Comparison of ENCODE assay signal across 22 cellular contexts in genomic region chr4:39406763-39407583, GRCh38. TPM values are rescaled to one million over a fixed set of nuclear protein-coding genes. Genes with fewer than 3 reads are reported as not detected.
DNase-seq lines count a peak whose midpoint lies in the region; ATAC-seq, FAIRE-seq and TF ChIP-seq lines count a peak whose summit lies in the region.
"Had no signal": no experiment of that assay in that cellular context is flagged by ENCODE, and none has a peak within 500 bp of the region (broad histone marks: within the 10 kb centered on the region; RNA-seq: fewer than 3 reads in every experiment).

KLB (plus strand) TSS chr4:39406930; CDS start chr4:39406950, 20 bp downstream.

- no peaks in the 10 kb centered on the region for H3K9me3 ChIP-seq in Caco-2
- H3K9me3 ChIP-seq in Panc1 (ENCODE audit: control insufficient read depth, insufficient read depth, low read depth, low read length): no peaks in the 10 kb centered on the region
- no peaks in the 10 kb centered on the region for H3K9me3 ChIP-seq in pancreas
- H3K9me3 ChIP-seq in CD4-positive, alpha-beta T cell (ENCODE audit: control insufficient read depth, low read length): no peaks in the 10 kb centered on the region
- H3K9me3 ChIP-seq: adrenal gland, right atrium auricular region, tibial nerve had no signal

- POLR2A ChIA-PET in Caco-2 (lab: Charles Lee) (interaction anchor here (0.6 to 1.3 kb wide), 3 partner anchors 21 to 40 kb away, joined by 3 to 15 read pairs (median 4); partner anchors contain the start of gene RFC1), Panc1 (lab: Charles Lee) (no interaction called here)
- POLR2A ChIA-PET in CD4-positive, alpha-beta T cell (lab: Charles Lee): no interaction called here

- peak within 1 kb of the TSS; percentile 68 for H3K27ac Mint-ChIP-seq in Caco-2 (ENCODE audit: unreplicated experiment)
- no peak within 1 kb of the TSS for H3K27ac Mint-ChIP-seq in CD4-positive, alpha-beta T cell
- H3K27ac Mint-ChIP-seq: activated CD4-positive, alpha-beta memory T cell treated with anti-CD3 and anti-CD28 coated beads, Interleukin-2, amount 10 ng/mL, durations not matched to agents 7 days and 5 days; activated T-helper 17 cell treated with anti-CD3 and anti-CD28 coated beads, Interleukin-2, amount 50 U/mL, for 72 hours; natural killer cell had no signal

- H3K36me3 ChIP-seq in Caco-2 (ENCODE audit: control insufficient read depth, insufficient read depth, low read length): no peaks in the 10 kb centered on the region
- no peaks in the 10 kb centered on the region for H3K36me3 ChIP-seq in Panc1 (ENCODE audit: control insufficient read depth, insufficient read depth, low read length)
- H3K36me3 ChIP-seq in pancreas: no peaks in the 10 kb centered on the region
- H3K36me3 ChIP-seq: adrenal gland, right atrium auricular region, tibial nerve had no signal

- FAIRE-seq in pancreas (lab: Jason Lieb, UNC): peak; percentile 37

- H3K4me1 ChIP-seq in Caco-2 (no peaks in the 10 kb centered on the region; the same call in 1 of the 2 replicates), Panc1 (ENCODE audit: control insufficient read depth, insufficient read depth, low read length) (no peaks in the 10 kb centered on the region), pancreas (peaks cover 3 to 4% (median 3%) of the 10 kb centered on the region in 3 donors)
- H3K4me1 ChIP-seq: adrenal gland, tibial nerve had no signal

- 12 to 14% methylated on average over 12 of the region's 12 CpGs for WGBS in pancreas, 2 donors

- H3K4me3 Mint-ChIP-seq in Caco-2 (ENCODE audit: unreplicated experiment): peak within 1 kb of the TSS; percentile 83
- H3K4me3 Mint-ChIP-seq in CD4-positive, alpha-beta T cell: no peak within 1 kb of the TSS
- H3K4me3 Mint-ChIP-seq: activated CD4-positive, alpha-beta memory T cell treated with anti-CD3 and anti-CD28 coated beads, Interleukin-2, amount 10 ng/mL, durations not matched to agents 7 days and 5 days; activated T-helper 17 cell treated with anti-CD3 and anti-CD28 coated beads, Interleukin-2, amount 50 U/mL, for 72 hours; natural killer cell had no signal

- BruUV-seq in Caco-2 (replicated peaks; lab: Mats Ljungman, UMichigan) (TSS peak; percentile 86), Panc1 (replicated peaks; lab: Mats Ljungman, UMichigan) (no TSS peak)

- CTCF ChIA-PET in Caco-2 (lab: Charles Lee) (interaction anchor here (0.5 to 1.0 kb wide), 4 partner anchors 12 to 62 kb away, joined by 3 to 4 read pairs (median 3); partner anchors contain the start of gene RFC1), Panc1 (lab: Charles Lee) (interaction anchor here (0.5 kb wide), 1 partner anchor 32 kb away, joined by 6 read pairs; no protein-coding TSS in a partner anchor)
- CTCF ChIA-PET in CD4-positive, alpha-beta T cell (lab: Charles Lee): interaction anchor here (0.8 to 2.3 kb wide), 2 partner anchors 11 to 89 kb away, joined by 4 to 6 read pairs; no protein-coding TSS in a partner anchor

- H3K27me3 ChIP-seq in Caco-2 (replicated peaks; ENCODE audit: control insufficient read depth, insufficient read depth, low read length): no peaks in the 10 kb centered on the region
- no peaks in the 10 kb centered on the region for H3K27me3 ChIP-seq in Panc1 (ENCODE audit: control insufficient read depth, insufficient read depth, low read length)
- H3K27me3 ChIP-seq in pancreas: no peaks in the 10 kb centered on the region
- no peaks in the 10 kb centered on the region for H3K27me3 ChIP-seq in CD4-positive, alpha-beta T cell (ENCODE audit: control insufficient read depth, insufficient read depth, low read length)
- H3K27me3 ChIP-seq: adrenal gland, right atrium auricular region, tibial nerve had no signal

- H3K27ac ChIP-seq in Panc1 (ENCODE audit: low read length): no peak within 1 kb of the TSS
- H3K27ac ChIP-seq in pancreas: peak within 1 kb of the TSS in 3 of 4 donors; percentile 38 to 82 (median 70)
- no peak within 1 kb of the TSS for H3K27ac ChIP-seq in CD4-positive, alpha-beta T cell (ENCODE audit: low read depth, low read length)
- no peak within 1 kb of the TSS for H3K27ac ChIP-seq in substantia nigra (ENCODE audit: low read depth, low read length, poor library complexity, severe bottlenecking)
- H3K27ac ChIP-seq: adrenal gland, right atrium auricular region, tibial nerve had no signal

- in situ Hi-C loops in Panc1 (cut with HindIII; ENCODE audit: low pct_unique_long_range_greater_than_20kb, low sequenced_read_pairs): no loop called here

- ATAC-seq in Panc1 (peak; percentile 53; the same call in 1 of the 2 replicates), pancreas (peak; percentile 79 to 87 (median 82)), HG02870 (IDR thresholded peaks at IDR 0.05; ENCODE audit: unreplicated experiment) (no peak)
- ATAC-seq in CD4-positive, alpha-beta T cell (ENCODE audit: poor library complexity): no peak
- ATAC-seq: activated T-helper 17 cell treated with anti-CD3 and anti-CD28 coated beads, Interleukin-2, amount 50 U/mL, for 72 hours; esophagus mucosa; left ventricle myocardium superior; natural killer cell had no signal

- intact Hi-C loops in Caco-2 (cut with micrococcal nuclease; ENCODE audit: unreplicated experiment) (loop anchor here (2.0 to 5.0 kb wide), 2 partner anchors 22 to 40 kb away; partner anchors contain the start of gene RFC1), Panc1 (cut with micrococcal nuclease; ENCODE audit: unreplicated experiment) (no loop called here), pancreas (cut with DNase I) (no loop called here)
- intact Hi-C loops in CD4-positive, alpha-beta T cell (cut with DNase I, micrococcal nuclease): no loop called here

- H3K4me1 Mint-ChIP-seq in Caco-2 (ENCODE audit: low read depth, unreplicated experiment): peaks cover 7% of the 10 kb centered on the region
- no peaks in the 10 kb centered on the region for H3K4me1 Mint-ChIP-seq in CD4-positive, alpha-beta T cell (ENCODE audit: low read depth)
- H3K4me1 Mint-ChIP-seq: activated CD4-positive, alpha-beta memory T cell treated with anti-CD3 and anti-CD28 coated beads, Interleukin-2, amount 10 ng/mL, durations not matched to agents 7 days and 5 days; activated T-helper 17 cell treated with anti-CD3 and anti-CD28 coated beads, Interleukin-2, amount 50 U/mL, for 72 hours; natural killer cell had no signal

- no peaks in the 10 kb centered on the region for H3K27me3 Mint-ChIP-seq in Caco-2 (ENCODE audit: insufficient read depth, unreplicated experiment)
- no peaks in the 10 kb centered on the region for H3K27me3 Mint-ChIP-seq in CD4-positive, alpha-beta T cell
- H3K27me3 Mint-ChIP-seq: activated T-helper 17 cell treated with anti-CD3 and anti-CD28 coated beads, Interleukin-2, amount 50 U/mL, for 72 hours had no signal

- peak within 1 kb of the TSS; percentile 32 for H3K4me3 ChIP-seq in Caco-2 (ENCODE audit: low read depth, low read length)
- H3K4me3 ChIP-seq in Panc1 (ENCODE audit: low read depth in 2 of 2, low read length in 2 of 2): peak within 1 kb of the TSS in 1 of 2 experiments; percentile 36; a peak in 2 of 4 replicates
- H3K4me3 ChIP-seq in fibroblast of pulmonary artery (replicated peaks; ENCODE audit: low read depth, low read length): no peak within 1 kb of the TSS
- H3K4me3 ChIP-seq in pancreas: peak within 1 kb of the TSS in 3 of 4 donors; percentile 1 to 38 (median 22)
- H3K4me3 ChIP-seq: adrenal gland, right atrium auricular region, tibial nerve had no signal

- DNase-seq in Caco-2 (peak; percentile 67 to 77), Panc1 (ENCODE audit: low read depth, low spot score) (no peak), fibroblast of pulmonary artery (ENCODE audit: low read depth) (peak; percentile 30), pancreas (peak in 2 of 6 donors; percentile 31 to 46), nucleus accumbens (lab: John Stamatoyannopoulos, UW) (no peak), substantia nigra (lab: John Stamatoyannopoulos, UW) (no peak)
- no peak for DNase-seq in CD4-positive, alpha-beta T cell
- DNase-seq: activated CD4-positive, alpha-beta memory T cell treated with anti-CD3 and anti-CD28 coated beads, Interleukin-2, amount 10 ng/mL, durations not matched to agents 7 days and 5 days; adrenal gland; HCEC 1CT; Karpas-422; left ventricle myocardium superior; natural killer cell; NCI-H1436; NCI-H446 treated with DMSO at 0.1 percent for 48 hours; stimulated activated CD4-positive, alpha-beta T cell treated with anti-CD3 and anti-CD28 coated beads, Interleukin-4, amount 100 ng/mL, for 24 hours had no signal

- TF ChIP-seq CTCF in Caco-2 (IDR thresholded peaks at IDR 0.05; ENCODE audit: insufficient read depth in 1 of 2, low read depth in 1 of 2, low read length in 1 of 2, severe bottlenecking in 1 of 2, unreplicated experiment in 1 of 2) (no peak), Panc1 (IDR thresholded peaks at IDR 0.05) (no peak), fibroblast of pulmonary artery (IDR thresholded peaks at IDR 0.05; ENCODE audit: low read length, missing control alignments) (no peak), pancreas (IDR thresholded peaks at IDR 0.05) (no peak)
- TF ChIP-seq CTCF in CD4-positive, alpha-beta T cell (IDR thresholded peaks at IDR 0.05): no peak

- peaks cover 6% of the 10 kb centered on the region for H3K36me3 Mint-ChIP-seq in Caco-2 (ENCODE audit: insufficient read depth, unreplicated experiment)
- no peaks in the 10 kb centered on the region for H3K36me3 Mint-ChIP-seq in CD4-positive, alpha-beta T cell (ENCODE audit: low read depth)
- H3K36me3 Mint-ChIP-seq: natural killer cell had no signal

- H3K9me3 Mint-ChIP-seq in Caco-2 (ENCODE audit: unreplicated experiment): no peaks in the 10 kb centered on the region
- no peaks in the 10 kb centered on the region for H3K9me3 Mint-ChIP-seq in CD4-positive, alpha-beta T cell
- H3K9me3 Mint-ChIP-seq: activated CD4-positive, alpha-beta memory T cell treated with anti-CD3 and anti-CD28 coated beads, Interleukin-2, amount 10 ng/mL, durations not matched to agents 7 days and 5 days; activated T-helper 17 cell treated with anti-CD3 and anti-CD28 coated beads, Interleukin-2, amount 50 U/mL, for 72 hours; natural killer cell had no signal

RNA-seq across cellular contexts. Expression of gene KLB, which starts in this region (rescaled TPM):
- total RNA-seq in Caco-2 (2022) (2.2 TPM in 2 replicates), Panc1 (2021; ENCODE audit: unreplicated experiment) (not detected), pancreas (1 to 10 TPM; 1.2 to 4.6 (median 2.7) TPM)
- polyA plus RNA-seq in Panc1 (2012; ENCODE audit: insufficient read length): not detected
- polyA plus RNA-seq in pancreas: 1 to 10 TPM in 1 of 2 donors, under 1 TPM in 1; 0.94 to 1.1 TPM
- total RNA-seq in CD4-positive, alpha-beta T cell: not detected
- total RNA-seq: activated CD4-positive, alpha-beta memory T cell treated with anti-CD3 and anti-CD28 coated beads, Interleukin-2, amount 10 ng/mL, durations not matched to agents 7 days and 5 days; activated T-helper 17 cell treated with anti-CD3 and anti-CD28 coated beads, Interleukin-2, amount 50 U/mL, for 72 hours; SK-MEL-5 had no signal

Comparison
In these comparisons a context has a peak if more than half of its experiments do, and no peak if none do; other contexts are left out.
1. Peak in ATAC-seq in Panc1; RNA of the gene not detected or under 1 TPM.
2. DNase-seq: peak in Caco-2 (2 of 2) and fibroblast of pulmonary artery (single experiment); none in Panc1 (single experiment), CD4-positive, alpha-beta T cell (0 of 10), nucleus accumbens (0 of 56) and substantia nigra (0 of 49).
3. ATAC-seq: peak in pancreas (4 of 4); none in CD4-positive, alpha-beta T cell (single experiment) and HG02870 (single experiment).
4. H3K27ac ChIP-seq: peak in pancreas (3 of 4); none in Panc1 (single experiment), CD4-positive, alpha-beta T cell (single experiment) and substantia nigra (single experiment).